In genomic region chr11:111823131-111823530, GRCh38 we compare ENCODE assay signal across 24 cellular contexts. TPM values are rescaled to one million over a fixed set of nuclear protein-coding genes. Genes with fewer than 3 reads are reported as not detected.
DNase-seq lines count a peak whose midpoint lies in the region; ATAC-seq, FAIRE-seq and TF ChIP-seq lines count a peak whose summit lies in the region.
"Had no signal": no experiment of that assay in that cellular context is flagged by ENCODE, and none has a peak within 500 bp of the region (broad histone marks: within the 10 kb centered on the region; RNA-seq: fewer than 3 reads in every experiment).

No MANE protein-coding gene starts in this region.

- H3K4me1 ChIP-seq in liver (ENCODE audit: control insufficient read depth in 4 of 4, insufficient read depth in 4 of 4, low read length in 3 of 4) (peaks cover 5 to 26% (median 13%) of the 10 kb centered on the region in 4 donors), HepG2 (ENCODE audit: insufficient read depth, low read length) (peaks cover 17% of the 10 kb centered on the region), iPS-18a (ENCODE audit: control insufficient read depth, low read depth, low read length) (peaks cover 26% of the 10 kb centered on the region), gastrocnemius medialis (peaks cover 50 to 63% of the 10 kb centered on the region in 2 donors), right atrium auricular region (peaks cover 0 to 33% of the 10 kb centered on the region in 2 donors)

- no peaks in the 10 kb centered on the region for H3K36me3 ChIP-seq in liver (ENCODE audit: control insufficient read depth in 4 of 4, insufficient read depth in 3 of 4, low read depth in 1 of 4, low read length in 3 of 4)
- H3K36me3 ChIP-seq in HepG2 (replicated peaks in 1 of 2; ENCODE audit: control insufficient read depth in 1 of 2, insufficient read depth in 2 of 2, low read length in 2 of 2): peaks cover 0 to 4% of the 10 kb centered on the region in 2 experiments; a peak in 1 of 5 replicates
- H3K36me3 ChIP-seq in iPS-18a (ENCODE audit: control insufficient read depth, low read depth, low read length): no peaks in the 10 kb centered on the region
- H3K36me3 ChIP-seq in gastrocnemius medialis: no peaks in the 10 kb centered on the region
- no peaks in the 10 kb centered on the region for H3K36me3 ChIP-seq in right atrium auricular region

- H3K79me2 ChIP-seq in HepG2 (ENCODE audit: insufficient read depth, low read length): no peaks in the 10 kb centered on the region

- no peaks in the 10 kb centered on the region for H3K27me3 Mint-ChIP-seq in WTC11 (ENCODE audit: low read depth)
- H3K27me3 Mint-ChIP-seq: IgD-negative memory B cell had no signal

- POLR2A ChIA-PET in HepG2 (lab: Yijun Ruan, JAX): interaction anchor here (0.7 to 0.8 kb wide), 2 partner anchors 11 to 17 kb away, joined by 3 read pairs; no protein-coding TSS in a partner anchor
- POLR2A ChIA-PET in WTC11 (lab: Charles Lee): no interaction called here

- no peaks in the 10 kb centered on the region for H3K9me3 ChIP-seq in liver (ENCODE audit: control insufficient read depth in 4 of 4, low read length in 3 of 4)
- no peaks in the 10 kb centered on the region for H3K9me3 ChIP-seq in HepG2 (ENCODE audit: low read length)
- no peaks in the 10 kb centered on the region for H3K9me3 ChIP-seq in iPS-18a (ENCODE audit: control insufficient read depth, low read depth, low read length)
- H3K9me3 ChIP-seq in gastrocnemius medialis: no peaks in the 10 kb centered on the region
- no peaks in the 10 kb centered on the region for H3K9me3 ChIP-seq in right atrium auricular region

- TF ChIP-seq EP300 in HepG2 (IDR thresholded peaks at IDR 0.05; ENCODE audit: low read depth in 2 of 2, low read length in 2 of 2) (no peak), HepG2 (CRISPR knock-in tag; IDR thresholded peaks at IDR 0.05; ENCODE audit: borderline replicate concordance) (no peak)

- TF ChIP-seq CTCF in liver (IDR thresholded peaks at IDR 0.05; ENCODE audit: low read depth, low read length, missing input control) (no peak), HepG2 (CRISPR knock-in tag; IDR thresholded peaks at IDR 0.05) (no peak), WTC11 (IDR thresholded peaks at IDR 0.05) (no peak), gastrocnemius medialis (IDR thresholded peaks at IDR 0.05 in 4 of 5, conservative IDR thresholded peaks at IDR 0.05 in 1 of 5) (no peak), right atrium auricular region (IDR thresholded peaks at IDR 0.05) (no peak)

- H3K4me1 Mint-ChIP-seq in WTC11: peaks cover 44% of the 10 kb centered on the region

- WGBS in liver: 47% methylated on average over 1 of the region's 1 CpG
- 100% methylated on average over 1 of the region's 1 CpG for WGBS in HepG2 (ENCODE audit: low lambda C conversion rate)

- CTCF ChIA-PET in HepG2 (lab: Yijun Ruan, JAX; ENCODE audit: low intra/inter-chr PET ratio, low total read pairs) (no interaction called here), WTC11 (lab: Charles Lee) (interaction anchor here (0.7 to 2.3 kb wide), 7 partner anchors 11 to 368 kb away, joined by 3 to 14 read pairs (median 4); partner anchors contain the start of gene ALG9)

- H3K4me3 Mint-ChIP-seq in WTC11: peak overlapping the region; percentile 4
- H3K4me3 Mint-ChIP-seq: IgD-negative memory B cell had no signal

- ATAC-seq in HepG2: no peak
- ATAC-seq in WTC11: peak; percentile 79
- ATAC-seq in gastrocnemius medialis: no peak

- intact Hi-C loops in HepG2 (cut with micrococcal nuclease; ENCODE audit: unreplicated experiment) (no loop called here), gastrocnemius medialis (cut with DNase I; ENCODE audit: low total_unique reads) (no loop called here)

- H3K9me3 Mint-ChIP-seq in WTC11: no peaks in the 10 kb centered on the region
- H3K9me3 Mint-ChIP-seq: IgD-negative memory B cell had no signal

- H3K9ac ChIP-seq in liver (ENCODE audit: low read depth in 1 of 2, low read length in 2 of 2) (no peak overlapping the region), HepG2 (ENCODE audit: insufficient read depth, low read depth, low read length) (no peak overlapping the region), iPS-18a (ENCODE audit: low read length) (peak overlapping the region; percentile 20)
- H3K9ac ChIP-seq: KMS-11 had no signal

- H3K27ac Mint-ChIP-seq in WTC11: peak overlapping the region; percentile 99
- H3K27ac Mint-ChIP-seq: IgD-negative memory B cell had no signal

- peak overlapping the region; percentile 40 to 72 for H3K27ac ChIP-seq in liver (ENCODE audit: low read depth in 1 of 2, low read length in 2 of 2)
- no peak overlapping the region for H3K27ac ChIP-seq in HepG2 (ENCODE audit: extremely low read length, insufficient read depth, low read length)
- no peak overlapping the region for H3K27ac ChIP-seq in iPS-18a (ENCODE audit: low read length)
- peak overlapping the region; percentile 1 to 29 (median 22) for H3K27ac ChIP-seq in gastrocnemius medialis
- no peak overlapping the region for H3K27ac ChIP-seq in right atrium auricular region
- H3K27ac ChIP-seq: KMS-11 had no signal

- no peaks in the 10 kb centered on the region for H4K20me1 ChIP-seq in HepG2 (ENCODE audit: insufficient read depth, low read length)

- FAIRE-seq in HepG2 (lab: Jason Lieb, UNC): no peak
- FAIRE-seq: GM18507 had no signal

- H3K4me2 ChIP-seq in HepG2 (ENCODE audit: low read depth, low read length): no peak overlapping the region
- H3K4me2 ChIP-seq: KMS-11 had no signal

- no peak overlapping the region for H3K4me3 ChIP-seq in liver (ENCODE audit: low read depth in 1 of 3, low read length in 3 of 3)
- no peak overlapping the region for H3K4me3 ChIP-seq in HepG2 (replicated peaks in 1 of 3; ENCODE audit: insufficient read depth in 1 of 3, low read depth in 2 of 3, low read length in 3 of 3)
- no peak overlapping the region for H3K4me3 ChIP-seq in iPS-18a (ENCODE audit: low read length)
- no peak overlapping the region for H3K4me3 ChIP-seq in gastrocnemius medialis
- no peak overlapping the region for H3K4me3 ChIP-seq in right atrium auricular region

- TF ChIP-seq POLR2A in HepG2 (IDR thresholded peaks at IDR 0.05; ENCODE audit: insufficient read depth in 1 of 2, low read depth in 2 of 2, low read length in 2 of 2): no peak
- no peak for TF ChIP-seq POLR2A in gastrocnemius medialis (IDR thresholded peaks at IDR 0.05)

- no peak for DNase-seq in HepG2 (ENCODE audit: low spot score)
- DNase-seq in WTC11 (ENCODE audit: low spot score): no peak
- no peak for DNase-seq in gastrocnemius medialis
- DNase-seq in AG08396 (ENCODE audit: low spot score): no peak
- no peak for DNase-seq in right atrium auricular region (ENCODE audit: low spot score)
- DNase-seq in activated CD4-positive, CD25-positive, alpha-beta regulatory T cell treated with anti-CD3 and anti-CD28 coated beads, Interleukin-2, amount 50 U/mL, for 72 hours: no peak
- DNase-seq: 8988T, ACHN, DMS153, DND-41, GOT3, NCI-H1048, NCI-H1417, NCI-H1694 treated with DMSO at 0.1 percent for 48 hours, NCI-H2081, NCI-H2227 treated with DMSO at 0.1 percent for 48 hours, NCI-H526 treated with DMSO at 0.1 percent for 48 hours, Right ventricle myocardium superior, RPMI8226 had no signal

- BruUV-seq in HepG2 (replicated peaks; lab: Mats Ljungman, UMichigan): no TSS peak

- TF ChIP-seq RAD21 in liver (IDR thresholded peaks at IDR 0.05) (no peak), HepG2 (CRISPR knock-in tag; IDR thresholded peaks at IDR 0.05) (no peak)

- H3K27me3 ChIP-seq in liver (ENCODE audit: control insufficient read depth in 4 of 4, insufficient read depth in 4 of 4, low read length in 3 of 4): no peaks in the 10 kb centered on the region
- H3K27me3 ChIP-seq in HepG2 (ENCODE audit: control insufficient read depth in 1 of 2, insufficient read depth in 2 of 2, low read length in 2 of 2): no peaks in the 10 kb centered on the region
- no peaks in the 10 kb centered on the region for H3K27me3 ChIP-seq in iPS-18a (ENCODE audit: control insufficient read depth, insufficient read depth, low read length)
- H3K27me3 ChIP-seq in gastrocnemius medialis: no peaks in the 10 kb centered on the region
- no peaks in the 10 kb centered on the region for H3K27me3 ChIP-seq in right atrium auricular region

- no peak overlapping the region for H2AFZ ChIP-seq in HepG2 (ENCODE audit: low read length)

- in situ Hi-C loops in HepG2 (cut with HindIII; ENCODE audit: extremely low pct_ligation_motif_present, low pct_unique_long_range_greater_than_20kb) (no loop called here), gastrocnemius medialis (cut with MboI; ENCODE audit: low sequenced_read_pairs in 4 of 4) (no loop called here)

- no peaks in the 10 kb centered on the region for H3K36me3 Mint-ChIP-seq in WTC11

RNA-seq across cellular contexts. Expression of gene ALG9, which starts 48.2 kb away (rescaled TPM):
- 10 to 100 TPM; 25.5 to 36.3 TPM for total RNA-seq in liver
- 10 to 100 TPM; 13.7 to 14.9 TPM for polyA plus RNA-seq in liver
- total RNA-seq in HepG2 (2016; rRNA removed; fragmentation: Illumina TruSeq; extraction: Trizol): 24.4 and 39.4 TPM in 2 replicates
- total RNA-seq in HepG2 (2016; cell fraction: cytosol; rRNA removed; fragmentation: Illumina TruSeq; extraction: Trizol; ENCODE audit: low read depth): 18.6 and 19.8 TPM in 2 replicates
- total RNA-seq in HepG2 (2016; cell fraction: insoluble cytoplasmic fraction; rRNA removed; fragmentation: Illumina TruSeq; extraction: Trizol): 25.1 and 39.1 TPM in 2 replicates
- total RNA-seq in HepG2 (2016; cell fraction: membrane; rRNA removed; fragmentation: Illumina TruSeq; extraction: Trizol): 28.3 and 30.8 TPM in 2 replicates
- 31.7 and 38.6 TPM in 2 replicates for total RNA-seq in HepG2 (2016; cell fraction: nucleus; rRNA removed; fragmentation: Illumina TruSeq; extraction: Trizol)
- polyA plus RNA-seq in HepG2 (2011; rRNA removed): 33.8 and 40.6 TPM in 2 replicates
- polyA plus RNA-seq in HepG2 (2011; cell fraction: cytosol; rRNA removed): 25.7 and 32.6 TPM in 2 replicates
- polyA plus RNA-seq in HepG2 (2011; cell fraction: nucleus; rRNA removed): 52.6 and 59.8 TPM in 2 replicates
- 25.2 and 28.4 TPM in 2 replicates for polyA plus RNA-seq in HepG2 (2012)
- 10.2 and 12.4 TPM in 2 replicates for polyA plus RNA-seq in HepG2 (2016; cell fraction: cytosol; fragmentation: Illumina TruSeq; extraction: Trizol; ENCODE audit: low read depth)
- polyA plus RNA-seq in HepG2 (2016; cell fraction: insoluble cytoplasmic fraction; fragmentation: Illumina TruSeq; extraction: Trizol; ENCODE audit: low read depth): 15.6 and 18.2 TPM in 2 replicates
- 19.2 and 23.0 TPM in 2 replicates for polyA plus RNA-seq in HepG2 (2016; cell fraction: membrane; fragmentation: Illumina TruSeq; extraction: Trizol; ENCODE audit: low read depth)
- 37.0 and 41.3 TPM in 2 replicates for polyA plus RNA-seq in HepG2 (2016; cell fraction: nucleus; fragmentation: Illumina TruSeq; extraction: Trizol; ENCODE audit: insufficient read depth, low read depth)
- 46.1 and 69.1 TPM in 2 replicates for polyA minus RNA-seq in HepG2 (2011; rRNA and poly(A)+ RNA removed; ENCODE audit: low replicate concordance)
- polyA minus RNA-seq in HepG2 (2011; cell fraction: cytosol; rRNA and poly(A)+ RNA removed): 34.0 and 38.6 TPM in 2 replicates
- 65.0 and 65.9 TPM in 2 replicates for polyA minus RNA-seq in HepG2 (2011; cell fraction: nucleus; rRNA and poly(A)+ RNA removed)
- total RNA-seq in WTC11 (2021): 19.7 to 20.9 TPM (median 20.6 TPM) in 3 replicates
- total RNA-seq in gastrocnemius medialis: 10 to 100 TPM; 10.3 to 22.5 (median 14.9) TPM
- total RNA-seq in right atrium auricular region: 10 to 100 TPM; 22.2 to 32.4 TPM

RNA-seq across cellular contexts. Expression of gene FDXACB1, which starts 55.8 kb away (rescaled TPM):
- 1 to 10 TPM; 1.3 to 2.3 TPM for total RNA-seq in liver
- polyA plus RNA-seq in liver: 1 to 10 TPM in 1 of 2 donors, under 1 TPM in 1; 0.95 to 1.3 TPM
- 3.4 and 5.5 TPM in 2 replicates for total RNA-seq in HepG2 (2016; rRNA removed; fragmentation: Illumina TruSeq; extraction: Trizol)
- 0.61 and 0.79 TPM in 2 replicates for total RNA-seq in HepG2 (2016; cell fraction: cytosol; rRNA removed; fragmentation: Illumina TruSeq; extraction: Trizol; ENCODE audit: low read depth)
- total RNA-seq in HepG2 (2016; cell fraction: insoluble cytoplasmic fraction; rRNA removed; fragmentation: Illumina TruSeq; extraction: Trizol): 3.7 and 5.0 TPM in 2 replicates
- 2.2 and 2.8 TPM in 2 replicates for total RNA-seq in HepG2 (2016; cell fraction: membrane; rRNA removed; fragmentation: Illumina TruSeq; extraction: Trizol)
- 2.6 and 2.8 TPM in 2 replicates for total RNA-seq in HepG2 (2016; cell fraction: nucleus; rRNA removed; fragmentation: Illumina TruSeq; extraction: Trizol)
- polyA plus RNA-seq in HepG2 (2011; rRNA removed): 1.1 and 1.2 TPM in 2 replicates
- 0.59 and 0.86 TPM in 2 replicates for polyA plus RNA-seq in HepG2 (2011; cell fraction: cytosol; rRNA removed)
- polyA plus RNA-seq in HepG2 (2011; cell fraction: nucleus; rRNA removed): 0.71 and 1.1 TPM in 2 replicates
- polyA plus RNA-seq in HepG2 (2012): 0.97 and 0.98 TPM in 2 replicates
- 0.36 and 0.42 TPM in 2 replicates for polyA plus RNA-seq in HepG2 (2016; cell fraction: cytosol; fragmentation: Illumina TruSeq; extraction: Trizol; ENCODE audit: low read depth)
- polyA plus RNA-seq in HepG2 (2016; cell fraction: insoluble cytoplasmic fraction; fragmentation: Illumina TruSeq; extraction: Trizol; ENCODE audit: low read depth): 3.0 and 3.3 TPM in 2 replicates
- 1.2 TPM in 2 replicates for polyA plus RNA-seq in HepG2 (2016; cell fraction: membrane; fragmentation: Illumina TruSeq; extraction: Trizol; ENCODE audit: low read depth)
- polyA plus RNA-seq in HepG2 (2016; cell fraction: nucleus; fragmentation: Illumina TruSeq; extraction: Trizol; ENCODE audit: insufficient read depth, low read depth): 3.3 and 3.6 TPM in 2 replicates
- polyA minus RNA-seq in HepG2 (2011; rRNA and poly(A)+ RNA removed; ENCODE audit: low replicate concordance): 0.80 and 1.9 TPM in 2 replicates
- 0.97 and 0.99 TPM in 2 replicates for polyA minus RNA-seq in HepG2 (2011; cell fraction: cytosol; rRNA and poly(A)+ RNA removed)
- 1.5 and 1.7 TPM in 2 replicates for polyA minus RNA-seq in HepG2 (2011; cell fraction: nucleus; rRNA and poly(A)+ RNA removed)
- 1.9 to 2.5 TPM (median 2.2 TPM) in 3 replicates for total RNA-seq in WTC11 (2021)
- under 1 TPM; 0.11 to 0.91 (median 0.29) TPM for total RNA-seq in gastrocnemius medialis
- total RNA-seq in right atrium auricular region: 1 to 10 TPM in 1 of 2 donors, under 1 TPM in 1; 0.90 to 2.0 TPM

RNA-seq across cellular contexts. Expression of gene CFAP68, which starts 56.2 kb away (rescaled TPM):
- total RNA-seq in liver (1 to 10 TPM; 6.2 to 8.2 TPM), HepG2 (2016; rRNA removed; fragmentation: Illumina TruSeq; extraction: Trizol) (22.2 and 23.9 TPM in 2 replicates), WTC11 (2021) (18.7 to 22.6 TPM (median 20.4 TPM) in 3 replicates), gastrocnemius medialis (10 to 100 TPM in 2 of 4 donors, 1 to 10 TPM in 2; 8.2 to 20.9 (median 9.8) TPM), right atrium auricular region (10 to 100 TPM; 27.7 to 40.9 TPM)
- polyA plus RNA-seq in liver (10 to 100 TPM; 19.3 to 27.8 TPM), HepG2 (2011; rRNA removed) (25.6 and 26.3 TPM in 2 replicates)
- total RNA-seq in HepG2 (2016; cell fraction: cytosol; rRNA removed; fragmentation: Illumina TruSeq; extraction: Trizol; ENCODE audit: low read depth): 19.0 and 21.8 TPM in 2 replicates
- total RNA-seq in HepG2 (2016; cell fraction: insoluble cytoplasmic fraction; rRNA removed; fragmentation: Illumina TruSeq; extraction: Trizol): 20.6 and 27.8 TPM in 2 replicates
- 34.5 and 36.6 TPM in 2 replicates for total RNA-seq in HepG2 (2016; cell fraction: membrane; rRNA removed; fragmentation: Illumina TruSeq; extraction: Trizol)
- 9.7 and 12.0 TPM in 2 replicates for total RNA-seq in HepG2 (2016; cell fraction: nucleus; rRNA removed; fragmentation: Illumina TruSeq; extraction: Trizol)
- polyA plus RNA-seq in HepG2 (2011; cell fraction: cytosol; rRNA removed): 14.9 and 18.5 TPM in 2 replicates
- polyA plus RNA-seq in HepG2 (2011; cell fraction: nucleus; rRNA removed): 5.4 and 9.9 TPM in 2 replicates
- 27.0 and 32.4 TPM in 2 replicates for polyA plus RNA-seq in HepG2 (2012)
- polyA plus RNA-seq in HepG2 (2016; cell fraction: cytosol; fragmentation: Illumina TruSeq; extraction: Trizol; ENCODE audit: low read depth): 44.6 and 49.4 TPM in 2 replicates
- polyA plus RNA-seq in HepG2 (2016; cell fraction: insoluble cytoplasmic fraction; fragmentation: Illumina TruSeq; extraction: Trizol; ENCODE audit: low read depth): 40.7 and 45.8 TPM in 2 replicates
- polyA plus RNA-seq in HepG2 (2016; cell fraction: membrane; fragmentation: Illumina TruSeq; extraction: Trizol; ENCODE audit: low read depth): 53.9 and 57.5 TPM in 2 replicates
- polyA plus RNA-seq in HepG2 (2016; cell fraction: nucleus; fragmentation: Illumina TruSeq; extraction: Trizol; ENCODE audit: insufficient read depth, low read depth): 17.7 and 23.1 TPM in 2 replicates
- 3.1 and 8.5 TPM in 2 replicates for polyA minus RNA-seq in HepG2 (2011; rRNA and poly(A)+ RNA removed; ENCODE audit: low replicate concordance)
- 4.7 and 5.3 TPM in 2 replicates for polyA minus RNA-seq in HepG2 (2011; cell fraction: cytosol; rRNA and poly(A)+ RNA removed)
- 3.1 and 6.0 TPM in 2 replicates for polyA minus RNA-seq in HepG2 (2011; cell fraction: nucleus; rRNA and poly(A)+ RNA removed)

RNA-seq across cellular contexts. Expression of gene PPP2R1B, which starts 56.9 kb away (rescaled TPM):
- total RNA-seq in liver (100 to 1,000 TPM in 1 of 2 donors, 10 to 100 TPM in 1; 50.1 to 316 TPM), HepG2 (2016; rRNA removed; fragmentation: Illumina TruSeq; extraction: Trizol) (56.8 and 93.9 TPM in 2 replicates), WTC11 (2021) (74.5 to 87.7 TPM (median 75.2 TPM) in 3 replicates), gastrocnemius medialis (10 to 100 TPM in 2 of 4 donors, 1 to 10 TPM in 2; 7.3 to 16.0 (median 9.4) TPM), right atrium auricular region (10 to 100 TPM in 1 of 2 donors, 1 to 10 TPM in 1; 6.5 to 13.2 TPM)
- polyA plus RNA-seq in liver (10 to 100 TPM; 33.2 to 55.0 TPM), HepG2 (2011; rRNA removed) (20.9 and 22.1 TPM in 2 replicates)
- total RNA-seq in HepG2 (2016; cell fraction: cytosol; rRNA removed; fragmentation: Illumina TruSeq; extraction: Trizol; ENCODE audit: low read depth): 9.8 and 10.6 TPM in 2 replicates
- total RNA-seq in HepG2 (2016; cell fraction: insoluble cytoplasmic fraction; rRNA removed; fragmentation: Illumina TruSeq; extraction: Trizol): 54.4 and 91.0 TPM in 2 replicates
- total RNA-seq in HepG2 (2016; cell fraction: membrane; rRNA removed; fragmentation: Illumina TruSeq; extraction: Trizol): 14.0 and 18.1 TPM in 2 replicates
- 40.7 and 41.0 TPM in 2 replicates for total RNA-seq in HepG2 (2016; cell fraction: nucleus; rRNA removed; fragmentation: Illumina TruSeq; extraction: Trizol)
- 13.4 and 16.6 TPM in 2 replicates for polyA plus RNA-seq in HepG2 (2011; cell fraction: cytosol; rRNA removed)
- 34.8 and 48.7 TPM in 2 replicates for polyA plus RNA-seq in HepG2 (2011; cell fraction: nucleus; rRNA removed)
- polyA plus RNA-seq in HepG2 (2012): 17.9 and 20.4 TPM in 2 replicates
- 1.4 and 2.1 TPM in 2 replicates for polyA plus RNA-seq in HepG2 (2016; cell fraction: cytosol; fragmentation: Illumina TruSeq; extraction: Trizol; ENCODE audit: low read depth)
- 48.5 and 52.1 TPM in 2 replicates for polyA plus RNA-seq in HepG2 (2016; cell fraction: insoluble cytoplasmic fraction; fragmentation: Illumina TruSeq; extraction: Trizol; ENCODE audit: low read depth)
- polyA plus RNA-seq in HepG2 (2016; cell fraction: membrane; fragmentation: Illumina TruSeq; extraction: Trizol; ENCODE audit: low read depth): 4.7 and 5.1 TPM in 2 replicates
- polyA plus RNA-seq in HepG2 (2016; cell fraction: nucleus; fragmentation: Illumina TruSeq; extraction: Trizol; ENCODE audit: insufficient read depth, low read depth): 33.7 and 36.2 TPM in 2 replicates
- polyA minus RNA-seq in HepG2 (2011; rRNA and poly(A)+ RNA removed; ENCODE audit: low replicate concordance): 41.9 and 53.6 TPM in 2 replicates
- 24.9 and 26.4 TPM in 2 replicates for polyA minus RNA-seq in HepG2 (2011; cell fraction: cytosol; rRNA and poly(A)+ RNA removed)
- polyA minus RNA-seq in HepG2 (2011; cell fraction: nucleus; rRNA and poly(A)+ RNA removed): 62.1 and 67.5 TPM in 2 replicates

Comparison
In these comparisons a context has a peak if more than half of its experiments do, and no peak if none do; other contexts are left out.
1. H3K27ac ChIP-seq: peak in liver (2 of 2) and gastrocnemius medialis (4 of 4); none in HepG2 (single experiment), iPS-18a (single experiment) and right atrium auricular region (0 of 2).